Comparison of ENCODE assay signal across 9 cellular contexts in the genomic region with DNA sequence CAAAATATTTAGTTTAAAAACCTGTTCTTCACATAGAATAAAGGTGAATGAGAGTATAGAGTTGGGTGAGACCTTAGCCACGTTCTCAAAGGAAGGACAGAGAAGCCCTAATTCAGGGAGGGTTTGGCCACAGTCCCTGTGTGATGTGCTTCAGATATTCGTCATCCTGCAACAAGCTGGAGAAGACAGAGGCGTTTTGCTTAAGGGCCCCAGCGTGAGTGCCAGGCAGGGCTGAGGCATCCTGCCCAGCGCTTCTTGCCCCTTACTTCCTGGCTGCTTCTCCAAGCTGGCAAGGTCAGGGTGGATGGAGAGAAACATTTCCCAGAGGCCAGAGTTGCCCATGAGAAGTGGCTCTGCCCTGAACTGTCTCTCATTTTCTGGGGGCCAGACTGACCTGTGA. TPM values are rescaled to one million over a fixed set of nuclear protein-coding genes. Genes with fewer than 3 reads are reported as not detected.
A peak's percentile ranks its signal among the peaks of the same experiment; 100 is the strongest.
DNase-seq lines count a peak whose midpoint lies in the region; TF ChIP-seq lines count a peak whose summit lies in the region.
"Had no signal": no experiment of that assay in that cellular context is flagged by ENCODE, and none has a peak within 500 bp of the region (broad histone marks: within the 10 kb centered on the region; RNA-seq: fewer than 3 reads in every experiment).

No MANE protein-coding gene starts in this region.

- TF ChIP-seq POLR2A in sigmoid colon (IDR thresholded peaks at IDR 0.05): no peak

- TF ChIP-seq CTCF in fibroblast of lung (conservative IDR thresholded peaks at IDR 0.05 in 1 of 2, IDR thresholded peaks at IDR 0.05 in 1 of 2; ENCODE audit: low read depth in 1 of 2, low read length in 2 of 2) (no peak), sigmoid colon (IDR thresholded peaks at IDR 0.05) (no peak)

- peak; percentile 70 for DNase-seq in EH (ENCODE audit: low read depth)
- DNase-seq in LHCN-M2 (ENCODE audit: low read depth): peak; percentile 48
- DNase-seq in fibroblast of lung (ENCODE audit: low read depth in 2 of 2): peak; percentile 11 to 87
- DNase-seq in sigmoid colon: peak; percentile 73
- no peak for DNase-seq in NCI-H345 treated with DMSO at 0.1 percent for 48 hours (lab: John Stamatoyannopoulos, UW; ENCODE audit: unreplicated experiment)
- no peak for DNase-seq in cardiac septum (ENCODE audit: low spot score)
- no peak for DNase-seq in RKO (ENCODE audit: low spot score)
- DNase-seq: NCI-H1105 treated with DMSO at 0.1 percent for 48 hours, NCI-H526 treated with DMSO at 0.1 percent for 48 hours had no signal

- H4K20me1 ChIP-seq in fibroblast of lung (ENCODE audit: control insufficient read depth, extremely low read depth, insufficient read depth, low read length): no peaks in the 10 kb centered on the region

- H3K27me3 ChIP-seq in fibroblast of lung (ENCODE audit: control insufficient read depth, insufficient read depth, low read length) (peaks cover 5% of the 10 kb centered on the region), sigmoid colon (no peaks in the 10 kb centered on the region)

- no peak overlapping the region for H3K4me3 ChIP-seq in fibroblast of lung (replicated peaks in 1 of 4; ENCODE audit: control extremely low read depth in 1 of 4, insufficient read depth in 1 of 4, low read depth in 3 of 4, low read length in 4 of 4)
- H3K4me3 ChIP-seq in sigmoid colon: no peak overlapping the region

- H3K9ac ChIP-seq in fibroblast of lung (ENCODE audit: insufficient read depth, low read length): no peak overlapping the region

- H3K79me2 ChIP-seq in fibroblast of lung (ENCODE audit: control insufficient read depth, insufficient read depth, low read length): no peaks in the 10 kb centered on the region

- H2AFZ ChIP-seq in fibroblast of lung (ENCODE audit: low read length): no peak overlapping the region

- 72 to 89% methylated on average over 5 of the region's 5 CpGs for WGBS in sigmoid colon, 2 donors

- intact Hi-C loops in sigmoid colon (cut with DNase I) (no loop called here), cardiac septum (cut with DNase I) (no loop called here)

- H3K36me3 ChIP-seq in fibroblast of lung (ENCODE audit: control insufficient read depth, insufficient read depth, low read length): no peaks in the 10 kb centered on the region
- H3K36me3 ChIP-seq in sigmoid colon: no peaks in the 10 kb centered on the region

- no peaks in the 10 kb centered on the region for H3K4me1 ChIP-seq in fibroblast of lung (ENCODE audit: control insufficient read depth, extremely low read depth, insufficient read depth, low read length)
- peaks cover 0 to 28% (median 27%) of the 10 kb centered on the region in 4 donors for H3K4me1 ChIP-seq in sigmoid colon

- no peaks in the 10 kb centered on the region for H3K9me3 ChIP-seq in fibroblast of lung (ENCODE audit: control insufficient read depth, insufficient read depth, low read depth, low read length)
- H3K9me3 ChIP-seq in sigmoid colon: no peaks in the 10 kb centered on the region

- no peak for TF ChIP-seq EP300 in sigmoid colon (IDR thresholded peaks at IDR 0.05)

- no peak overlapping the region for H3K4me2 ChIP-seq in fibroblast of lung (ENCODE audit: extremely low read depth, insufficient read depth, low read length)

- H3K27ac ChIP-seq in fibroblast of lung (ENCODE audit: insufficient read depth, low read length): no peak overlapping the region
- H3K27ac ChIP-seq in sigmoid colon: peak overlapping the region in 3 of 4 donors; percentile 51 to 88 (median 72)

RNA-seq across cellular contexts. Expression of a gene that starts 46.9 kb away (rescaled TPM):
- total RNA-seq in LHCN-M2 (2014; rRNA removed): 1.3 and 1.4 TPM in 2 replicates
- 1.2 TPM for polyA plus RNA-seq in LHCN-M2 (2012)
- total RNA-seq in fibroblast of lung: 1.8 and 2.1 TPM in 2 replicates
- 1.8 and 2.0 TPM in 2 replicates for polyA plus RNA-seq in fibroblast of lung
- 1.6 and 1.9 TPM in 2 replicates for polyA plus RNA-seq in fibroblast of lung (2012)
- polyA minus RNA-seq in fibroblast of lung (ENCODE audit: low replicate concordance): 0.59 and 1.5 TPM in 2 replicates
- total RNA-seq in sigmoid colon: 10 to 100 TPM in 2 of 4 donors, 1 to 10 TPM in 2; 9.1 to 16.1 (median 12.5) TPM
- polyA plus RNA-seq in sigmoid colon: 10 to 100 TPM in 1 of 3 donors, 1 to 10 TPM in 2; 6.0 to 11.8 (median 9.0) TPM
- 12.4 TPM for total RNA-seq in cardiac septum

Comparison
In these comparisons a context has a peak if more than half of its experiments do, and no peak if none do; other contexts are left out.
1. DNase-seq: peak in EH (single experiment), LHCN-M2 (single experiment), fibroblast of lung (2 of 2) and sigmoid colon (single experiment); none in NCI-H345 treated with DMSO at 0.1 percent for 48 hours (single experiment), cardiac septum (single experiment) and RKO (single experiment).